In genomic region chr1:108217007-108217406, GRCh38 we compare ENCODE assay signal across 8 cellular contexts. TPM values are rescaled to one million over a fixed set of nuclear protein-coding genes. Genes with fewer than 3 reads are reported as not detected.
"Had no signal": no experiment of that assay in that cellular context is flagged by ENCODE, and none has a peak within 500 bp of the region (broad histone marks: within the 10 kb centered on the region; RNA-seq: fewer than 3 reads in every experiment).

No MANE protein-coding gene starts in this region.

RNA-seq across cellular contexts. Expression of gene NBPF4, which starts 26.9 kb away (rescaled TPM):
- total RNA-seq: cardiac muscle cell, chondrocyte, NCI-H460, Right ventricle myocardium inferior, SK-MEL-5, T-helper 17 cell, WTC11 had no signal
- polyA plus RNA-seq: aorta, cardiac muscle cell had no signal
